Comparison of ENCODE assay signal across 34 cellular contexts in genomic region chr12:132510111-132510724, GRCh38.
"Had no signal": no experiment of that assay in that cellular context is flagged by ENCODE, and none has a peak within 500 bp of the region (broad histone marks: within the 10 kb centered on the region; RNA-seq: fewer than 3 reads in every experiment).

No MANE protein-coding gene starts in this region.

- ATAC-seq: activated T-cell treated with anti-CD3 and anti-CD28 coated beads, Interleukin-2, amount 50 U/mL, for 72 hours; activated T-helper 17 cell treated with anti-CD3 and anti-CD28 coated beads, Interleukin-2, amount 50 U/mL, for 72 hours; body of pancreas; Right ventricle myocardium inferior had no signal

- DNase-seq: activated CD4-positive, alpha-beta memory T cell treated with anti-CD3 and anti-CD28 coated beads, Interleukin-2, amount 10 ng/mL, durations not matched to agents 7 days and 5 days; activated CD4-positive, alpha-beta T cell treated with anti-CD3 and anti-CD28 coated beads for 1 hour; activated CD4-positive, alpha-beta T cell treated with anti-CD3 and anti-CD28 coated beads for 48 hours; activated CD4-positive, CD25-positive, alpha-beta regulatory T cell; activated effector memory CD4-positive, alpha-beta T cell treated with anti-CD3 and anti-CD28 coated beads, Interleukin-2, amount 50 U/mL, for 16 hours; activated naive CD4-positive, alpha-beta T cell; activated naive CD4-positive, alpha-beta T cell treated with anti-CD3 and anti-CD28 coated beads, Interleukin-2, amount 50 U/mL, for 16 hours; activated naive CD8-positive, alpha-beta T cell treated with anti-CD3 and anti-CD28 coated beads, Interleukin-2, amount 10 ng/mL, durations not matched to agents 7 days and 5 days; activated T-cell treated with anti-CD3 and anti-CD28 coated beads, Interleukin-2, amount 50 U/mL, for 1 hour; activated T-cell treated with anti-CD3 and anti-CD28 coated beads, Interleukin-2, amount 50 U/mL, for 72 hours; body of pancreas; caudate nucleus; cerebellar nuclear complex; MM.1S; MV-4-11; NCI-H1092 treated with DMSO at 0.1 percent for 48 hours; NCI-H1417; NCI-H146; NCI-H187; NCI-H2029 treated with DMSO at 0.1 percent for 48 hours; NCI-H2107; NCI-H2171; NCI-H510A; NCI-H526; NCI-H748 treated with DMSO at 0.1 percent for 48 hours; NK-92 treated with Interleukin-12 subunit alpha and Interleukin-12 subunit beta, amount 100 ng/mL, for 24 hours; PC-9; T1000; WERI-Rb-1 had no signal

- H3K9ac ChIP-seq: KMS-11 had no signal

- H3K27me3 ChIP-seq: body of pancreas, breast epithelium had no signal

- H3K27ac ChIP-seq: body of pancreas, breast epithelium, KMS-11, PC-9, RWPE1, WERI-Rb-1 had no signal

- H3K4me2 ChIP-seq: KMS-11, PC-9 had no signal

- H3K4me3 ChIP-seq: body of pancreas, breast epithelium, PC-9 had no signal

- H3K36me3 ChIP-seq: breast epithelium had no signal

- H3K9me3 ChIP-seq: body of pancreas, breast epithelium had no signal

- H2AFZ ChIP-seq: PC-9 had no signal
